In the genomic region with DNA sequence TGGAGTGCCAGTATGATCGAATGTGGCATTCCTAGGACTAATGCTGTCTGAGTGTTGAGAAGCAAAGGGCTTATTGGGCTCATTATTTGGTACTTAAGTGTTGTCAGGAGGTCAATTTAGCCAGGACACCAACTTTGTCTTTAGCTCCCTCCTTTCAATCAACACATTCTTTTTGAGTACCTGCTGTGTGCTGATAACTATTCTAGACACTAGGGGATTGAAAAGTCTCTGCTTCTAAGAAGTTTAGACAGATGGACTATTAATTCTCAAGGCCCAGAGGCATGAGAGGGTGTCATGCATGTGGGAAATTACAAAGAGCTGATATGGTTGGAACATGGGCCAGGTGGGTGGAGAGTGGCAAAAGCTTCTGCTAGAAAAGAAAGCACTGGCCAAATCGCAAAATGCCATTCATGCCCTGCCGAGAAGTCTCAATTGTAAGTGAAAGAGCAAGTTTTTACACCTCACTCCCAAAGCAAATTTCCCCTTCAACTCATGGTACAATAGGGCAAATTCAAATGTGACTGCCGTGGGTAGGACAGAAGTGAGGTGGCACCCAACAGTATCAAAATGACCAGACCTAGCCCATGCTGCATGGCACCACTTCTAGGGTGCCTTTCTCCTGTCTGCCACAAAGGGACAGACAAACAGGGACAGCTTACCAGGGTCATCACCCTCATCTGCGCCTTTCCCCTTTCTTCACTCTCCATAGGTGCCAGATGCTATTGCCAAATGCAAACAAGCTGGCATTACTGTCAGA, we compare ENCODE assay signal across 28 cellular contexts. TPM values are rescaled to one million over a fixed set of nuclear protein-coding genes. Genes with fewer than 3 reads are reported as not detected.
DNase-seq lines count a peak whose midpoint lies in the region; ATAC-seq and TF ChIP-seq lines count a peak whose summit lies in the region.
"Had no signal": no experiment of that assay in that cellular context is flagged by ENCODE, and none has a peak within 500 bp of the region (broad histone marks: within the 10 kb centered on the region; RNA-seq: fewer than 3 reads in every experiment).

No MANE protein-coding gene starts in this region.

- POLR2A ChIA-PET in activated CD8-positive, alpha-beta T cell treated with anti-CD3 and anti-CD28 coated beads for 36 hours (lab: Charles Lee), result interaction anchor here (0.6 kb wide), 1 partner anchor 29 kb away, joined by 3 read pairs; no protein-coding TSS in a partner anchor

- H3K36me3 ChIP-seq in left ventricle myocardium inferior, result peaks cover 100% of the 10 kb centered on the region
- peaks cover 81 to 84% of the 10 kb centered on the region in 2 donors for H3K36me3 ChIP-seq in stomach smooth muscle (ENCODE audit: control insufficient read depth in 2 of 2, insufficient read depth in 2 of 2, low read length in 2 of 2)

- H3K4me1 ChIP-seq in left ventricle myocardium inferior (peaks cover 29% of the 10 kb centered on the region), stomach smooth muscle (ENCODE audit: control insufficient read depth, insufficient read depth, low read length) (no peaks in the 10 kb centered on the region)
- H3K4me1 ChIP-seq: pancreas, thyroid gland, vagina had no signal

- H3K4me3 Mint-ChIP-seq in activated CD8-positive, alpha-beta T cell treated with anti-CD3 and anti-CD28 coated beads for 36 hours, result no peak overlapping the region
- H3K4me3 Mint-ChIP-seq: nephron progenitor cell; stimulated activated naive CD8-positive, alpha-beta T cell treated with anti-CD3 and anti-CD28 coated beads, Interleukin-15, Interleukin-2, amounts not matched to agents 100 ng/mL and 50 ng/mL, for 24 hours had no signal

- H3K27me3 ChIP-seq in left ventricle myocardium inferior (ENCODE audit: low read depth), result no peaks in the 10 kb centered on the region
- no peaks in the 10 kb centered on the region for H3K27me3 ChIP-seq in stomach smooth muscle (ENCODE audit: control insufficient read depth in 1 of 2, insufficient read depth in 2 of 2, low read length in 2 of 2)
- H3K27me3 ChIP-seq: pancreas, thyroid gland, vagina had no signal

- H3K9me3 ChIP-seq in left ventricle myocardium inferior (replicated peaks) (no peaks in the 10 kb centered on the region), stomach smooth muscle (ENCODE audit: control insufficient read depth in 2 of 2, low read length in 2 of 2) (no peaks in the 10 kb centered on the region)
- H3K9me3 ChIP-seq: mucosa of descending colon, pancreas, thyroid gland, vagina had no signal

- peaks cover 3% of the 10 kb centered on the region for H3K4me1 Mint-ChIP-seq in activated CD8-positive, alpha-beta T cell treated with anti-CD3 and anti-CD28 coated beads for 36 hours (ENCODE audit: low read depth)
- H3K4me1 Mint-ChIP-seq: nephron progenitor cell had no signal

- H3K4me3 ChIP-seq in left ventricle myocardium inferior, result no peak overlapping the region
- H3K4me3 ChIP-seq in stomach smooth muscle (ENCODE audit: low read length in 2 of 2), result no peak overlapping the region
- H3K4me3 ChIP-seq: lung, mucosa of descending colon, pancreas, SK-N-MC, thyroid gland, vagina had no signal

- H3K9me3 Mint-ChIP-seq in activated CD8-positive, alpha-beta T cell treated with anti-CD3 and anti-CD28 coated beads for 36 hours, result no peaks in the 10 kb centered on the region
- H3K9me3 Mint-ChIP-seq: nephron progenitor cell; stimulated activated naive CD8-positive, alpha-beta T cell treated with anti-CD3 and anti-CD28 coated beads, Interleukin-15, Interleukin-2, amounts not matched to agents 100 ng/mL and 50 ng/mL, for 24 hours had no signal

- CTCF ChIA-PET in activated CD8-positive, alpha-beta T cell treated with anti-CD3 and anti-CD28 coated beads for 36 hours (lab: Charles Lee), result interaction anchor here (0.5 to 4.3 kb wide), 5 partner anchors 10 to 1318 kb away, joined by 3 to 24 read pairs (median 3); no protein-coding TSS in a partner anchor

- H3K9ac ChIP-seq in stomach smooth muscle (ENCODE audit: low read length in 2 of 2), result no peak overlapping the region

- peaks cover 1% of the 10 kb centered on the region for H3K36me3 Mint-ChIP-seq in activated CD8-positive, alpha-beta T cell treated with anti-CD3 and anti-CD28 coated beads for 36 hours (ENCODE audit: low read depth)

- TF ChIP-seq CTCF in activated CD8-positive, alpha-beta T cell treated with anti-CD3 and anti-CD28 coated beads for 36 hours (IDR thresholded peaks at IDR 0.05), result no peak
- TF ChIP-seq CTCF in left ventricle myocardium inferior (IDR thresholded peaks at IDR 0.05; ENCODE audit: borderline replicate concordance), result no peak

- H3K27ac ChIP-seq in left ventricle myocardium inferior (replicated peaks), result peak overlapping the region; percentile 17
- H3K27ac ChIP-seq in stomach smooth muscle (ENCODE audit: low read length), result peak overlapping the region; percentile 24
- H3K27ac ChIP-seq: pancreas, RWPE1, SK-N-MC, thyroid gland, vagina had no signal

- ATAC-seq in Right ventricle myocardium superior (ENCODE audit: poor library complexity) (peak; percentile 66), GM19035 (IDR thresholded peaks at IDR 0.05; ENCODE audit: unreplicated experiment) (no peak)
- ATAC-seq in activated CD8-positive, alpha-beta T cell treated with anti-CD3 and anti-CD28 coated beads for 36 hours, result peak; percentile 42
- ATAC-seq: mucosa of descending colon, pancreas, sciatic nerve had no signal

- H3K27me3 Mint-ChIP-seq in activated CD8-positive, alpha-beta T cell treated with anti-CD3 and anti-CD28 coated beads for 36 hours, result no peaks in the 10 kb centered on the region
- H3K27me3 Mint-ChIP-seq: stimulated activated naive CD8-positive, alpha-beta T cell treated with anti-CD3 and anti-CD28 coated beads, Interleukin-15, Interleukin-2, amounts not matched to agents 100 ng/mL and 50 ng/mL, for 24 hours had no signal

- intact Hi-C loops in Right ventricle myocardium superior (cut with DNase I) (no loop called here), cardiac septum (cut with DNase I) (no loop called here), left ventricle myocardium inferior (cut with micrococcal nuclease) (no loop called here), posterior vena cava (cut with DNase I) (no loop called here)
- intact Hi-C loops in activated CD8-positive, alpha-beta T cell treated with anti-CD3 and anti-CD28 coated beads for 36 hours (cut with micrococcal nuclease), result no loop called here

- H3K27ac Mint-ChIP-seq in activated CD8-positive, alpha-beta T cell treated with anti-CD3 and anti-CD28 coated beads for 36 hours, result no peak overlapping the region
- H3K27ac Mint-ChIP-seq: nephron progenitor cell; stimulated activated naive CD8-positive, alpha-beta T cell treated with anti-CD3 and anti-CD28 coated beads, Interleukin-15, Interleukin-2, amounts not matched to agents 100 ng/mL and 50 ng/mL, for 24 hours had no signal

- DNase-seq in Right ventricle myocardium superior (no peak), cardiac septum (ENCODE audit: low spot score) (no peak), left ventricle myocardium inferior (no peak), islet precursor cell (no peak), posterior vena cava (ENCODE audit: low spot score) (no peak)
- DNase-seq in activated CD8-positive, alpha-beta T cell treated with anti-CD3 and anti-CD28 coated beads for 36 hours, result no peak
- DNase-seq: activated CD4-positive, alpha-beta T cell treated with anti-CD3 and anti-CD28 coated beads for 1 hour; activated effector memory CD4-positive, alpha-beta T cell treated with Interleukin-2 at 50 U/mL for 16 hours; C1 segment of cervical spinal cord; GOT3; kidney glomerular epithelial cell; mucosa of descending colon; NCI-H1694; NCI-H446 treated with DMSO at 0.1 percent for 48 hours; nephron progenitor cell; pancreas; stimulated activated CD4-positive, alpha-beta T cell treated with anti-CD3 and anti-CD28 coated beads, Interleukin-4, amount 100 ng/mL, for 4 hours; T-helper 2 cell; thyroid gland had no signal

RNA-seq across cellular contexts. Expression of gene LAX1, which starts 53.6 kb away (rescaled TPM):
- total RNA-seq in Right ventricle myocardium superior, result 0.24 TPM
- 0.40 TPM for total RNA-seq in cardiac septum
- total RNA-seq in activated CD8-positive, alpha-beta T cell treated with anti-CD3 and anti-CD28 coated beads for 36 hours, result 10 to 100 TPM; 20.7 to 21.1 TPM
- not detected for total RNA-seq in left ventricle myocardium inferior
- under 1 TPM; 0.81 to 0.83 TPM for total RNA-seq in posterior vena cava
- total RNA-seq: Daoy had no signal

Comparison
In these comparisons a context has a peak if more than half of its experiments do, and no peak if none do; other contexts are left out.
1. RNA of gene LAX1, which starts 53.6 kb away (total RNA-seq): 20.7 to 21.1 TPM in activated CD8-positive, alpha-beta T cell treated with anti-CD3 and anti-CD28 coated beads for 36 hours; 0.81 to 0.83 TPM in posterior vena cava, 0.40 TPM in cardiac septum (single experiment), 0.24 TPM in Right ventricle myocardium superior (single experiment) and not detected in left ventricle myocardium inferior (single experiment); every median in the first group is over 10 times any median in the second.